ENCODE assay signal across 15 cellular contexts in genomic region chr13:78299832-78300623, GRCh38.
DNase-seq lines count a peak whose midpoint lies in the region; ATAC-seq lines count a peak whose summit lies in the region.
"Had no signal": no experiment of that assay in that cellular context is flagged by ENCODE, and none has a peak within 500 bp of the region (broad histone marks: within the 10 kb centered on the region; RNA-seq: fewer than 3 reads in every experiment).

No MANE protein-coding gene starts in this region.

- no peak overlapping the region for H3K27ac Mint-ChIP-seq in stimulated activated naive CD8-positive, alpha-beta T cell treated with anti-CD3 and anti-CD28 coated beads, Interleukin-15, amount 100 ng/mL, for 72 hours
- H3K27ac Mint-ChIP-seq: activated CD4-positive, alpha-beta T cell treated with anti-CD3 and anti-CD28 coated beads, Interleukin-2, amount 10 ng/mL, durations not matched to agents 24 days and 14 days; activated T-helper 17 cell treated with anti-CD3 and anti-CD28 coated beads, Interleukin-2, amount 50 U/mL, for 72 hours had no signal

- no peak overlapping the region for H3K4me3 Mint-ChIP-seq in stimulated activated naive CD8-positive, alpha-beta T cell treated with anti-CD3 and anti-CD28 coated beads, Interleukin-15, amount 100 ng/mL, for 72 hours
- H3K4me3 Mint-ChIP-seq: activated CD4-positive, alpha-beta T cell treated with anti-CD3 and anti-CD28 coated beads, Interleukin-2, amount 10 ng/mL, durations not matched to agents 24 days and 14 days; activated T-helper 17 cell treated with anti-CD3 and anti-CD28 coated beads, Interleukin-2, amount 50 U/mL, for 72 hours; H9 had no signal

- H3K9me3 Mint-ChIP-seq in stimulated activated naive CD8-positive, alpha-beta T cell treated with anti-CD3 and anti-CD28 coated beads, Interleukin-15, amount 100 ng/mL, for 72 hours = no peaks in the 10 kb centered on the region
- H3K9me3 Mint-ChIP-seq: activated CD4-positive, alpha-beta T cell treated with anti-CD3 and anti-CD28 coated beads, Interleukin-2, amount 10 ng/mL, durations not matched to agents 24 days and 14 days; activated T-helper 17 cell treated with anti-CD3 and anti-CD28 coated beads, Interleukin-2, amount 50 U/mL, for 72 hours; H9 had no signal

- H3K4me1 Mint-ChIP-seq in stimulated activated naive CD8-positive, alpha-beta T cell treated with anti-CD3 and anti-CD28 coated beads, Interleukin-15, amount 100 ng/mL, for 72 hours = no peaks in the 10 kb centered on the region
- H3K4me1 Mint-ChIP-seq: activated CD4-positive, alpha-beta T cell treated with anti-CD3 and anti-CD28 coated beads, Interleukin-2, amount 10 ng/mL, durations not matched to agents 24 days and 14 days; activated T-helper 17 cell treated with anti-CD3 and anti-CD28 coated beads, Interleukin-2, amount 50 U/mL, for 72 hours had no signal

- no peak for DNase-seq in stimulated activated naive CD8-positive, alpha-beta T cell treated with anti-CD3 and anti-CD28 coated beads, Interleukin-15, amount 100 ng/mL, for 72 hours
- no peak for DNase-seq in stimulated activated naive CD8-positive, alpha-beta T cell treated with anti-CD3 and anti-CD28 coated beads, Interleukin-15, Interleukin-2, amounts not matched to agents 100 U/mL and 50 U/mL, for 24 hours
- no peak for DNase-seq in LoVo (ENCODE audit: low spot score)
- no peak for DNase-seq in activated naive CD4-positive, alpha-beta T cell (lab: John Stamatoyannopoulos, UW)
- DNase-seq in activated naive CD4-positive, alpha-beta T cell treated with anti-CD3 and anti-CD28 coated beads, Interleukin-2, amount 50 U/mL, for 16 hours = no peak
- DNase-seq in stimulated activated CD4-positive, alpha-beta T cell treated with anti-CD3 and anti-CD28 coated beads, Interleukin-2, amount 100 ng/mL, for 24 hours = no peak
- DNase-seq: 8988T; activated CD4-positive, alpha-beta T cell treated with anti-CD3 and anti-CD28 coated beads, Interleukin-2, amount 10 ng/mL, durations not matched to agents 24 days and 14 days; H9; NCI-H226; ovary; upper lobe of left lung had no signal

- no peaks in the 10 kb centered on the region for H3K27me3 Mint-ChIP-seq in stimulated activated naive CD8-positive, alpha-beta T cell treated with anti-CD3 and anti-CD28 coated beads, Interleukin-15, amount 100 ng/mL, for 72 hours
- H3K27me3 Mint-ChIP-seq: activated CD4-positive, alpha-beta T cell treated with anti-CD3 and anti-CD28 coated beads, Interleukin-2, amount 10 ng/mL, durations not matched to agents 24 days and 14 days had no signal

- peak; percentile 65 for ATAC-seq in stimulated activated naive CD8-positive, alpha-beta T cell treated with anti-CD3 and anti-CD28 coated beads, Interleukin-15, amount 100 ng/mL, for 72 hours
- no peak for ATAC-seq in stimulated activated naive CD8-positive, alpha-beta T cell treated with anti-CD3 and anti-CD28 coated beads, Interleukin-15, Interleukin-2, amounts not matched to agents 100 U/mL and 50 U/mL, for 24 hours
- peak; percentile 72 for ATAC-seq in GM21825 (IDR thresholded peaks at IDR 0.05; ENCODE audit: unreplicated experiment)
- ATAC-seq in HG03159 (IDR thresholded peaks at IDR 0.05; ENCODE audit: unreplicated experiment) = peak; percentile 70
- ATAC-seq: activated T-helper 17 cell treated with anti-CD3 and anti-CD28 coated beads, Interleukin-2, amount 50 U/mL, for 72 hours had no signal
